In the genomic region with DNA sequence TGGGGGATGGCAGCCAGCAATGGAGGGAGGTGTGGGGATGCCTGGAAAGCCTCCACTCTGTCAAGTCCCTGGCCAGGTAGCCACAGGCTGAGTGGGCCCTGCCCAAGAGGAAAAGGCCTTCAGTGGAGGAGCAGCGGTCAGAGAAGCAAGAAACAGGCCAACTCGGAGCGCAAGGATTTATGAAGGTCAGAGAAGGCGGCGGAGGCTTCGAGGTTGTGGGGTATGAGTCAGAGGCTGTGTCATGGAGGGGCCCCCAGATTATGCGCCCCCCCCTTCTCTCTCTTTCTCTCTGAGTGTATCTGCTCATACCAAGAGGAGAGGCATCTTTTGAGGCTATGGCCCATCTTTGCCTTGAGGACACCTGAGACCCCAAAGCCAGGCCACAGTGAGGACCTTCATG, we compare ENCODE assay signal across 15 cellular contexts.
A peak's percentile ranks its signal among the peaks of the same experiment; 100 is the strongest.
DNase-seq lines count a peak whose midpoint lies in the region; ATAC-seq and TF ChIP-seq lines count a peak whose summit lies in the region.
"Had no signal": no experiment of that assay in that cellular context is flagged by ENCODE, and none has a peak within 500 bp of the region (broad histone marks: within the 10 kb centered on the region; RNA-seq: fewer than 3 reads in every experiment).

No MANE protein-coding gene starts in this region.

- no peaks in the 10 kb centered on the region for H3K36me3 ChIP-seq in adrenal gland (replicated peaks in 1 of 2)
- H3K36me3 ChIP-seq: BLaER1 treated with 17β-estradiol and CSF1 and Interleukin-3, amounts not matched to agents 10 nM and 100 nM; colonic mucosa had no signal

- WGBS in adrenal gland, 4 donors, result 46 to 64% (median 54%) methylated on average over 6 to 7 of the region's 7 CpGs

- TF ChIP-seq POLR2A in NB4 (IDR thresholded peaks at IDR 0.05; ENCODE audit: extremely low read depth, insufficient read length) (no peak), adrenal gland (IDR thresholded peaks at IDR 0.05) (peak in 1 of 2 donors; percentile 24)

- H3K4me3 ChIP-seq in NB4 (ENCODE audit: low read depth, low read length), result no peak overlapping the region
- no peak overlapping the region for H3K4me3 ChIP-seq in adrenal gland
- H3K4me3 ChIP-seq: BLaER1 treated with 17β-estradiol and CSF1 and Interleukin-3, amounts not matched to agents 10 nM and 100 nM; colonic mucosa had no signal

- POLR2A ChIA-PET in CD4-positive, alpha-beta T cell (lab: Charles Lee), result no interaction called here

- H3K4me1 Mint-ChIP-seq in CD4-positive, alpha-beta T cell (ENCODE audit: low read depth), result peaks cover 19% of the 10 kb centered on the region

- H3K27ac Mint-ChIP-seq in CD4-positive, alpha-beta T cell, result no peak overlapping the region
- H3K27ac Mint-ChIP-seq: activated naive CD4-positive, alpha-beta T cell treated with anti-CD3 and anti-CD28 coated beads, Interleukin-2, amount 50 U/mL, for 72 hours had no signal

- H3K27me3 ChIP-seq in CD4-positive, alpha-beta T cell (ENCODE audit: control insufficient read depth, insufficient read depth, low read length), result no peaks in the 10 kb centered on the region
- H3K27me3 ChIP-seq in adrenal gland, result no peaks in the 10 kb centered on the region
- H3K27me3 ChIP-seq: colonic mucosa had no signal

- no peaks in the 10 kb centered on the region for H3K27me3 Mint-ChIP-seq in CD4-positive, alpha-beta T cell

- no peaks in the 10 kb centered on the region for H3K36me3 Mint-ChIP-seq in CD4-positive, alpha-beta T cell (ENCODE audit: low read depth)
- H3K36me3 Mint-ChIP-seq: activated naive CD4-positive, alpha-beta T cell treated with anti-CD3 and anti-CD28 coated beads, Interleukin-2, amount 50 U/mL, for 72 hours; immature natural killer cell; naive B cell had no signal

- intact Hi-C loops in CD4-positive, alpha-beta T cell (cut with DNase I, micrococcal nuclease), result no loop called here
- intact Hi-C loops in adrenal gland (cut with DNase I), result loop anchor here in 1 of 2 donors (10.0 kb wide), 1 partner anchor 162 kb away; no protein-coding TSS in a partner anchor

- DNase-seq in CD4-positive, alpha-beta T cell, result no peak
- DNase-seq in NB4 (ENCODE audit: low read depth), result peak; percentile 32
- DNase-seq in adrenal gland, result peak; percentile 80 to 89 (median 87)
- DNase-seq in stimulated activated CD4-positive, alpha-beta T cell treated with anti-CD3 and anti-CD28 coated beads, Interleukin-15, amount 100 ng/mL, for 24 hours, result peak; percentile 43
- DNase-seq in NCI-H524 treated with DMSO at 0.1 percent for 48 hours (lab: John Stamatoyannopoulos, UW), result no peak
- no peak for DNase-seq in HPDE6-E6E7 (ENCODE audit: extremely low spot score)
- DNase-seq in NCI-H524 (lab: John Stamatoyannopoulos, UW), result no peak
- DNase-seq: colonic mucosa, GF-D8, immature natural killer cell, naive B cell had no signal

- no peaks in the 10 kb centered on the region for H3K9me3 ChIP-seq in CD4-positive, alpha-beta T cell (ENCODE audit: control insufficient read depth, low read length)
- no peaks in the 10 kb centered on the region for H3K9me3 ChIP-seq in adrenal gland (replicated peaks in 1 of 3)
- H3K9me3 ChIP-seq: BLaER1 treated with 17β-estradiol and CSF1 and Interleukin-3, amounts not matched to agents 10 nM and 100 nM; colonic mucosa had no signal

- H3K9me3 Mint-ChIP-seq in CD4-positive, alpha-beta T cell, result no peaks in the 10 kb centered on the region
- H3K9me3 Mint-ChIP-seq: activated naive CD4-positive, alpha-beta T cell treated with anti-CD3 and anti-CD28 coated beads, Interleukin-2, amount 50 U/mL, for 72 hours; immature natural killer cell; naive B cell had no signal

- no peak overlapping the region for H3K27ac ChIP-seq in CD4-positive, alpha-beta T cell (ENCODE audit: low read depth, low read length)
- H3K27ac ChIP-seq in adrenal gland, result peak overlapping the region in 3 of 5 donors; percentile 33 to 77 (median 67)
- H3K27ac ChIP-seq: BLaER1 treated with 17β-estradiol and CSF1 and Interleukin-3, amounts not matched to agents 10 nM and 100 nM; colonic mucosa; HL-60 had no signal

- TF ChIP-seq CTCF in CD4-positive, alpha-beta T cell (IDR thresholded peaks at IDR 0.05), result no peak
- TF ChIP-seq CTCF in NB4 (IDR thresholded peaks at IDR 0.05; ENCODE audit: low read depth, low read length) (no peak), adrenal gland (IDR thresholded peaks at IDR 0.05) (no peak)

- peaks cover 10 to 14% of the 10 kb centered on the region in 2 donors for H3K4me1 ChIP-seq in adrenal gland (replicated peaks in 1 of 2)

- no peak for ATAC-seq in CD4-positive, alpha-beta T cell (ENCODE audit: poor library complexity)
- ATAC-seq in HG02852 (IDR thresholded peaks at IDR 0.05; ENCODE audit: unreplicated experiment), result no peak

- peak overlapping the region; percentile 69 for H3K4me3 Mint-ChIP-seq in CD4-positive, alpha-beta T cell

- CTCF ChIA-PET in CD4-positive, alpha-beta T cell (lab: Charles Lee), result no interaction called here

Comparison
In these comparisons a context has a peak if more than half of its experiments do, and no peak if none do; other contexts are left out.
1. DNase-seq: peak in NB4 (single experiment), adrenal gland (7 of 7) and stimulated activated CD4-positive, alpha-beta T cell treated with anti-CD3 and anti-CD28 coated beads, Interleukin-15, amount 100 ng/mL, for 24 hours (single experiment); none in CD4-positive, alpha-beta T cell (0 of 10), NCI-H524 treated with DMSO at 0.1 percent for 48 hours (single experiment), HPDE6-E6E7 (single experiment) and NCI-H524 (0 of 2).